ENCODE assay signal across 8 cellular contexts in genomic region chr4:68348577-68348976, GRCh38. TPM values are rescaled to one million over a fixed set of nuclear protein-coding genes. Genes with fewer than 3 reads are reported as not detected.
DNase-seq lines count a peak whose midpoint lies in the region; ATAC-seq and TF ChIP-seq lines count a peak whose summit lies in the region.

No MANE protein-coding gene starts in this region.

- peaks cover 3% of the 10 kb centered on the region for H3F3A ChIP-seq in SK-N-SH (replicated peaks; ENCODE audit: insufficient read depth)

- TF ChIP-seq CTCF in SK-N-SH (IDR thresholded peaks at IDR 0.05) (no peak), WTC11 (IDR thresholded peaks at IDR 0.05) (no peak), stomach (IDR thresholded peaks at IDR 0.05) (no peak)

- no peaks in the 10 kb centered on the region for H3K9me3 ChIP-seq in SK-N-SH
- H3K9me3 ChIP-seq in iPS-15b (ENCODE audit: control insufficient read depth, insufficient read depth, low read length) = no peaks in the 10 kb centered on the region
- H3K9me3 ChIP-seq in stomach = no peaks in the 10 kb centered on the region

- intact Hi-C loops in stomach (cut with DNase I; ENCODE audit: low total_unique reads) = no loop called here

- no peak for TF ChIP-seq POLR2A in stomach (IDR thresholded peaks at IDR 0.05)

- TF ChIP-seq EP300 in SK-N-SH (IDR thresholded peaks at IDR 0.05; ENCODE audit: borderline replicate concordance in 1 of 2, low read depth in 1 of 2, low read length in 1 of 2) (no peak), stomach (IDR thresholded peaks at IDR 0.05) (no peak)

- H3K4me3 Mint-ChIP-seq in WTC11 = peak overlapping the region; percentile 94

- no peaks in the 10 kb centered on the region for H3K9me3 Mint-ChIP-seq in WTC11

- CTCF ChIA-PET in SK-N-SH (lab: Yijun Ruan, JAX) (interaction anchor here (1.5 kb wide), 1 partner anchor 28 kb away, joined by 4 read pairs; no protein-coding TSS in a partner anchor), WTC11 (lab: Charles Lee) (interaction anchor here (1.1 kb wide), 1 partner anchor 28 kb away, joined by 4 read pairs; no protein-coding TSS in a partner anchor)

- peak overlapping the region; percentile 68 for H3K4me2 ChIP-seq in SK-N-SH

- H3K4me3 ChIP-seq in SK-N-SH (ENCODE audit: low read depth in 2 of 2, low read length in 1 of 2) (peak overlapping the region; percentile 75 to 77), iPS-15b (ENCODE audit: low read depth, low read length) (peak overlapping the region; percentile 96), stomach (peak overlapping the region; percentile 67 to 89 (median 72))

- no peaks in the 10 kb centered on the region; the same call in 1 of the 2 replicates for H3K27me3 Mint-ChIP-seq in WTC11 (ENCODE audit: low read depth)

- H2AFZ ChIP-seq in SK-N-SH (ENCODE audit: low read depth) = no peak overlapping the region; the same call in 1 of the 2 replicates

- TF ChIP-seq RAD21 in SK-N-SH (IDR thresholded peaks at IDR 0.05; ENCODE audit: low read length) = no peak

- peak overlapping the region; percentile 94 for H3K27ac Mint-ChIP-seq in WTC11

- POLR2A ChIA-PET in SK-N-SH (lab: Yijun Ruan, JAX) (no interaction called here), WTC11 (lab: Charles Lee) (interaction anchor here (1.0 to 1.2 kb wide), 2 partner anchors 59 to 61 kb away, joined by 3 to 5 read pairs; no protein-coding TSS in a partner anchor)

- H3K27ac ChIP-seq in SK-N-SH (ENCODE audit: low read depth in 2 of 2, low read length in 1 of 2) = peak overlapping the region; percentile 92 to 93; a peak in 1 of 4 replicates
- H3K27ac ChIP-seq in stomach = peak overlapping the region in 4 of 5 donors; percentile 97 to 99 (median 98)

- H3K36me3 Mint-ChIP-seq in WTC11 = peaks cover 13% of the 10 kb centered on the region

- H3K4me1 Mint-ChIP-seq in WTC11 = peaks cover 49% of the 10 kb centered on the region

- 2% methylated on average over 4 of the region's 4 CpGs for WGBS in SK-N-SH (ENCODE audit: low lambda C conversion rate)
- WGBS in stomach, 5 donors = 1 to 3% (median 1%) methylated on average over 4 of the region's 4 CpGs

- H3K9me2 ChIP-seq in SK-N-SH = no peaks in the 10 kb centered on the region

- H3K79me2 ChIP-seq in SK-N-SH (ENCODE audit: insufficient read depth) = peaks cover 63% of the 10 kb centered on the region

- H3K27me3 ChIP-seq in SK-N-SH (ENCODE audit: insufficient read depth) = 0 out of 2 replicates have a peak, but pooled peaks cover 2% of the 10 kb centered on the region
- H3K27me3 ChIP-seq in iPS-15b (ENCODE audit: control insufficient read depth, insufficient read depth, low read length) = no peaks in the 10 kb centered on the region
- no peaks in the 10 kb centered on the region for H3K27me3 ChIP-seq in stomach

- H3K4me1 ChIP-seq in SK-N-SH (ENCODE audit: control insufficient read depth in 1 of 2, insufficient read depth in 2 of 2, low read depth in 1 of 2, low read length in 1 of 2) (peaks cover 0 to 4% of the 10 kb centered on the region in 2 experiments; a peak in 2 of 4 replicates), iPS-15b (ENCODE audit: control insufficient read depth, insufficient read depth, low read length) (peaks cover 6% of the 10 kb centered on the region), stomach (peaks cover 21 to 53% (median 39%) of the 10 kb centered on the region in 4 donors)

- H3K36me3 ChIP-seq in SK-N-SH (replicated peaks in 1 of 2; ENCODE audit: control insufficient read depth in 1 of 2, insufficient read depth in 2 of 2, low read length in 1 of 2) = no peaks in the 10 kb centered on the region
- H3K36me3 ChIP-seq in iPS-15b (ENCODE audit: control insufficient read depth, insufficient read depth, low read length) = no peaks in the 10 kb centered on the region
- no peaks in the 10 kb centered on the region for H3K36me3 ChIP-seq in stomach

- no peak for DNase-seq in SK-N-SH
- DNase-seq in WTC11 (ENCODE audit: low spot score) = no peak
- DNase-seq in stomach = no peak
- DNase-seq in germinal center (ENCODE audit: low spot score) = no peak
- DNase-seq in activated CD4-positive, CD25-positive, alpha-beta regulatory T cell treated with anti-CD3 and anti-CD28 coated beads, Interleukin-2, amount 50 U/mL, for 72 hours = no peak
- DNase-seq in Ammon's horn (ENCODE audit: low spot score) = no peak

- peaks cover 55% of the 10 kb centered on the region for H4K20me1 ChIP-seq in SK-N-SH (ENCODE audit: insufficient read depth)

- no peak for ATAC-seq in SK-N-SH treated with all-trans-retinoic acid at 6 μM for 48 hours
- ATAC-seq in WTC11 = no peak

- H3K9ac ChIP-seq in SK-N-SH (peak overlapping the region; percentile 98), iPS-15b (ENCODE audit: low read depth, low read length) (peak overlapping the region; percentile 95)

TF ChIP-seq in SK-N-SH, 30 proteins besides CTCF, POLR2A, EP300 and RAD21 (continues in another document):
- TF ChIP-seq CHD2 (IDR thresholded peaks at IDR 0.05; ENCODE audit: low read length, partially characterized antibody) (no peak), JUND (IDR thresholded peaks at IDR 0.05) (no peak), RFX5 (IDR thresholded peaks at IDR 0.05; ENCODE audit: low read length) (no peak)

TF ChIP-seq in SK-N-SH treated with all-trans-retinoic acid at 6 μM for 48 hours, 23 proteins besides CTCF, POLR2A, EP300 and RAD21 (continues in another document):
- no peak for TF ChIP-seq SNAI2 (CRISPR knock-in tag; IDR thresholded peaks at IDR 0.05)
- TF ChIP-seq ZFP30 (CRISPR knock-in tag; IDR thresholded peaks at IDR 0.05) = no peak
- TF ChIP-seq CREB5 (CRISPR knock-in tag; IDR thresholded peaks at IDR 0.05; ENCODE audit: low read depth) = no peak
- no peak for TF ChIP-seq CSDC2 (CRISPR knock-in tag; IDR thresholded peaks at IDR 0.05)
- no peak for TF ChIP-seq PPARA (CRISPR knock-in tag; IDR thresholded peaks at IDR 0.05; ENCODE audit: borderline replicate concordance)
- TF ChIP-seq ESRRG (CRISPR knock-in tag; IDR thresholded peaks at IDR 0.05) = no peak
- no peak for TF ChIP-seq TOX (CRISPR knock-in tag; IDR thresholded peaks at IDR 0.05; ENCODE audit: borderline replicate concordance)
- TF ChIP-seq BACH2 (CRISPR knock-in tag; IDR thresholded peaks at IDR 0.05; ENCODE audit: borderline replicate concordance) = no peak
- TF ChIP-seq ZFP3 (CRISPR knock-in tag; IDR thresholded peaks at IDR 0.05) = no peak

TF ChIP-seq in WTC11, 78 proteins besides CTCF, POLR2A, EP300 and RAD21 (continues in another document):
- TF ChIP-seq USF1 (CRISPR knock-in tag; IDR thresholded peaks at IDR 0.05) = no peak
- TF ChIP-seq ATF1 (CRISPR knock-in tag; IDR thresholded peaks at IDR 0.05) = no peak
- no peak for TF ChIP-seq GRHL2 (CRISPR knock-in tag; IDR thresholded peaks at IDR 0.05; ENCODE audit: insufficient replicate concordance, severe bottlenecking)
- TF ChIP-seq CREM (CRISPR knock-in tag; IDR thresholded peaks at IDR 0.05) = no peak
- no peak for TF ChIP-seq ZNF532 (CRISPR knock-in tag; IDR thresholded peaks at IDR 0.05; ENCODE audit: borderline replicate concordance)
- no peak for TF ChIP-seq TEAD4 (CRISPR knock-in tag; IDR thresholded peaks at IDR 0.05)
- no peak for TF ChIP-seq ZNF423 (CRISPR knock-in tag; IDR thresholded peaks at IDR 0.05)
- no peak for TF ChIP-seq E2F1 (CRISPR knock-in tag; IDR thresholded peaks at IDR 0.05)

RNA-seq across cellular contexts. Expression of gene YTHDC1, which starts 1.3 kb away (rescaled TPM):
- polyA plus RNA-seq in SK-N-SH (2012; rRNA removed) = 21.0 and 31.3 TPM in 2 replicates
- polyA plus RNA-seq in SK-N-SH (2012; cell fraction: cytosol; rRNA removed) = 26.9 and 27.7 TPM in 2 replicates
- 49.1 and 84.9 TPM in 2 replicates for polyA plus RNA-seq in SK-N-SH (2012; cell fraction: nucleus; rRNA removed)
- 103 to 118 TPM (median 109 TPM) in 3 replicates for total RNA-seq in WTC11 (2021)
- total RNA-seq in stomach = 100 to 1,000 TPM in 1 of 5 donors, 10 to 100 TPM in 4; 37.2 to 113 (median 89.3) TPM
- 10 to 100 TPM; 22.9 to 33.2 (median 29.5) TPM for polyA plus RNA-seq in stomach
